Comparison of ENCODE assay signal across 21 cellular contexts in genomic region chr1:153364181-153364580, GRCh38. TPM values are rescaled to one million over a fixed set of nuclear protein-coding genes. Genes with fewer than 3 reads are reported as not detected.
DNase-seq lines count a peak whose midpoint lies in the region; ATAC-seq and TF ChIP-seq lines count a peak whose summit lies in the region.
"Had no signal": no experiment of that assay in that cellular context is flagged by ENCODE, and none has a peak within 500 bp of the region (broad histone marks: within the 10 kb centered on the region; RNA-seq: fewer than 3 reads in every experiment).

No MANE protein-coding gene starts in this region.

- H3K27ac ChIP-seq in coronary artery: no peak overlapping the region
- H3K27ac ChIP-seq: KMS-11, SJCRH30 had no signal

- TF ChIP-seq CTCF in MCF 10A (IDR thresholded peaks at IDR 0.05; ENCODE audit: unreplicated experiment): no peak
- TF ChIP-seq CTCF in coronary artery (IDR thresholded peaks at IDR 0.05): no peak
- no peak for TF ChIP-seq CTCF in type B pancreatic cell (conservative IDR thresholded peaks at IDR 0.05)
- no peak for TF ChIP-seq CTCF in GM10248 (IDR thresholded peaks at IDR 0.05; ENCODE audit: control extremely low read depth, extremely low read depth, low read depth, missing control alignments)

- H3K4me1 Mint-ChIP-seq in MCF 10A (ENCODE audit: insufficient read depth, unreplicated experiment) (peaks cover 63% of the 10 kb centered on the region), type B pancreatic cell (ENCODE audit: unreplicated experiment) (peaks cover 3% of the 10 kb centered on the region)
- H3K4me1 Mint-ChIP-seq: CD8-positive, alpha-beta memory T cell had no signal

- no peak for ATAC-seq in GM21619 (IDR thresholded peaks at IDR 0.05; ENCODE audit: unreplicated experiment)
- ATAC-seq in GM18498 (IDR thresholded peaks at IDR 0.05; ENCODE audit: unreplicated experiment): no peak
- ATAC-seq: HepG2 had no signal

- H3K9me3 Mint-ChIP-seq in MCF 10A (ENCODE audit: unreplicated experiment) (no peaks in the 10 kb centered on the region), type B pancreatic cell (no peaks in the 10 kb centered on the region)
- H3K9me3 Mint-ChIP-seq: CD8-positive, alpha-beta memory T cell had no signal

- H3K27ac Mint-ChIP-seq in MCF 10A (ENCODE audit: low read depth, unreplicated experiment): no peak overlapping the region
- H3K27ac Mint-ChIP-seq in type B pancreatic cell: peak overlapping the region; percentile 97

- in situ Hi-C loops in T47D (cut with HindIII; ENCODE audit: low pct_unique_long_range_greater_than_20kb, low sequenced_read_pairs): no loop called here

- intact Hi-C loops in MCF 10A (cut with micrococcal nuclease): no loop called here

- DNase-seq in T47D (ENCODE audit: low read depth in 1 of 2, low spot score in 1 of 2) (peak; percentile 69 to 98), MCF 10A (ENCODE audit: unreplicated experiment) (no peak), coronary artery (ENCODE audit: low spot score) (peak; percentile 49), kidney tubule cell (ENCODE audit: low spot score) (peak; percentile 68), type B pancreatic cell (ENCODE audit: extremely low spot score, unreplicated experiment) (no peak), GM10248 (ENCODE audit: extremely low spot score) (no peak)
- DNase-seq: 8988T; CD8-positive, alpha-beta memory T cell; GF-D8; MG63; NCI-H1092; NCI-H146; NCI-H2227 treated with DMSO at 0.1 percent for 48 hours; NCI-H524 treated with DMSO at 0.1 percent for 48 hours; RPMI8226; SJCRH30 had no signal

- no peak overlapping the region for H3K4me3 ChIP-seq in coronary artery
- H3K4me3 ChIP-seq: MG63, SJCRH30 had no signal

- H3K27me3 Mint-ChIP-seq in MCF 10A (ENCODE audit: insufficient read depth, unreplicated experiment) (no peaks in the 10 kb centered on the region), type B pancreatic cell (peaks cover 6% of the 10 kb centered on the region)

- H3K36me3 Mint-ChIP-seq in MCF 10A (ENCODE audit: insufficient read depth, unreplicated experiment) (peaks cover 14% of the 10 kb centered on the region), type B pancreatic cell (peaks cover 4% of the 10 kb centered on the region)
- H3K36me3 Mint-ChIP-seq: CD8-positive, alpha-beta memory T cell had no signal

- POLR2A ChIA-PET in MCF 10A (lab: Yijun Ruan, JAX): interaction anchor here (0.6 to 5.1 kb wide), 9 partner anchors 12 to 405 kb away, joined by 3 to 46 read pairs (median 5); partner anchors contain the start of genes S100A12 and S100A8
- POLR2A ChIA-PET in GM10248 (lab: Yijun Ruan, JAX): no interaction called here

- BruUV-seq in MCF 10A (replicated peaks; lab: Mats Ljungman, UMichigan): no TSS peak

- CTCF ChIA-PET in MCF 10A (lab: Yijun Ruan, JAX) (interaction anchor here (0.6 to 28.2 kb wide), 8 partner anchors 7 to 519 kb away, joined by 4 to 1438 read pairs (median 10); partner anchors contain the start of genes S100A12 and S100A9), GM10248 (lab: Yijun Ruan, JAX) (interaction anchor here (1.6 to 2.7 kb wide), 2 partner anchors 11 to 12 kb away, joined by 4 to 10 read pairs; no protein-coding TSS in a partner anchor)

- H3K4me3 Mint-ChIP-seq in MCF 10A (ENCODE audit: unreplicated experiment): no peak overlapping the region
- no peak overlapping the region for H3K4me3 Mint-ChIP-seq in type B pancreatic cell
- H3K4me3 Mint-ChIP-seq: CD8-positive, alpha-beta memory T cell had no signal

RNA-seq across cellular contexts. Expression of gene S100A9, which starts 6.5 kb away (rescaled TPM):
- total RNA-seq in MCF 10A (2022): 86.4 and 126 TPM in 2 replicates
- 1,065 and 1,707 TPM in 2 replicates for total RNA-seq in type B pancreatic cell (ENCODE audit: low replicate concordance)
- total RNA-seq: H4, SJCRH30 had no signal

RNA-seq across cellular contexts. Expression of gene S100A12, which starts 11.2 kb away (rescaled TPM):
- total RNA-seq in MCF 10A (2022) (not detected in 2 replicates), type B pancreatic cell (ENCODE audit: low replicate concordance) (0.62 TPM in 1 of 2 replicates, not detected in the other)
- total RNA-seq: CD8-positive, alpha-beta memory T cell; H4; HepG2; SJCRH30 had no signal

RNA-seq across cellular contexts. Expression of gene PGLYRP4, which starts 15.5 kb away (rescaled TPM):
- total RNA-seq in MCF 10A (2022) (not detected in 2 replicates), type B pancreatic cell (ENCODE audit: low replicate concordance) (4.4 and 5.9 TPM in 2 replicates)
- total RNA-seq: CD8-positive, alpha-beta memory T cell; H4; HepG2; SJCRH30 had no signal

RNA-seq across cellular contexts. Expression of gene S100A8, which starts 26.7 kb away (rescaled TPM):
- total RNA-seq in MCF 10A (2022) (46.9 and 80.4 TPM in 2 replicates), type B pancreatic cell (ENCODE audit: low replicate concordance) (667 and 678 TPM in 2 replicates)
- total RNA-seq: CD8-positive, alpha-beta memory T cell; H4; HepG2; SJCRH30 had no signal

RNA-seq across cellular contexts. Expression of gene PGLYRP3, which starts 51.4 kb away (rescaled TPM):
- total RNA-seq in MCF 10A (2022) (not detected in 2 replicates), type B pancreatic cell (ENCODE audit: low replicate concordance) (0.87 and 1.3 TPM in 2 replicates)
- total RNA-seq: CD8-positive, alpha-beta memory T cell; H4; HepG2; SJCRH30 had no signal

Comparison
In these comparisons a context has a peak if more than half of its experiments do, and no peak if none do; other contexts are left out.
1. DNase-seq: peak in T47D (2 of 2), coronary artery (single experiment) and kidney tubule cell (single experiment); none in MCF 10A (single experiment), type B pancreatic cell (single experiment) and GM10248 (single experiment).